In the genomic region with DNA sequence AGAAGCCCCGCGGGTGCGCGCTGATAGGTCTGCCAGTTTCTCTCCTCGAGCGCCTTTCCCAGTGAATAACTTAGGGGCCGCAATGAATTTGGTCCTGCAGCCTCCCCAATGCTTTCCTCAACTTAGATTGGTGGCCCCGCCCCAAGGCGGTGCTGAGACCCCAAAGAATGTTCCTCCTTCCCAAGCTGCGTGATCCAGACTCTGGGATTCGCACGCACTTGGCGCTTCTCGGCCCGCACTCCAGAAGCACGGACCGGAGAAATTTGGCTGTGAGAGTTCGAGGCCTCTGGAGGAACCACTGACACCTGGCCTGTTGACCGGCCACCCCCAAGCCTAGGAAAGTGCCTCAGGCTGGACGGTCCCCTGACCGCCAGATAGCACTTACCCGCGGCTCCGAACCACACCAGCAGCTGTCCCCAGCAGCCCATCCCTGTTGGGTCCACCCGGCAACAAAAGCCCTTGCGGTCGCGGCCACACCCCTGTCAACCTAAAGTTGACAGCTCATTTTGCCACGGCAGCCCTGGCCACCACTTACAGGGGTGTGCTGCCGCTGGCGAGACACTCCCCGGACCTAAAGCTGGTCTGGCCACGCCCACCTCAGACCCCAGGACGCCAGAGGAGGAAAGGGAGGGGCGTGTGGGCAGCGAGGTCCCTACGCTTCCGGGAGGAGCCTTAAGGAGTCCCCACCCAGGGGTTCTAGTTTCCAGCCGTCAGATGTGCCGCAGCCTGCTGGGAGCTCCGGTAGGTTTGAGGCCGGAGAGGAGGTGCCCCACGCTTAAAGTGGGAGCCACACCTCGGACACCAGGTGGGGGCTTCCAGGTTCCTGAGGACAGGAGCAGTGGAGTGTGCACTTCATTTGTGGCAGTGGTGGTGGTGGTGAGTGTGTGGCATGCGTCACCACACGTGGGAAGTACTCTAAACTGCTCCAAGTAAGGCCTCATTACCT, we compare ENCODE assay signal across 8 cellular contexts. TPM values are rescaled to one million over a fixed set of nuclear protein-coding genes. Genes with fewer than 3 reads are reported as not detected.
DNase-seq lines count a peak whose midpoint lies in the region; ATAC-seq, FAIRE-seq and TF ChIP-seq lines count a peak whose summit lies in the region.

A gene (minus strand): TSS at position 546 of the 946 bp plus-strand sequence. CDS start 118 bp downstream, at position 428.

- 11% methylated on average over 10 of the region's 46 CpGs for WGBS in right lobe of liver (ENCODE audit: insufficient coverage, low coverage, low lambda C conversion rate, missing lambda C conversion rate)

- peaks cover 26 to 39% (median 35%) of the 10 kb centered on the region in 11 experiments for H3K27me3 ChIP-seq in BLaER1 treated with 17β-estradiol and CSF1 and Interleukin-3, amounts not matched to agents 10 nM and 100 nM
- peaks cover 35% of the 10 kb centered on the region for H3K27me3 ChIP-seq in astrocyte (ENCODE audit: insufficient read depth, low read length)
- peaks cover 0 to 10% of the 10 kb centered on the region in 2 donors for H3K27me3 ChIP-seq in right lobe of liver
- peaks cover 0 to 46% of the 10 kb centered on the region in 2 donors for H3K27me3 ChIP-seq in tibial artery
- H3K27me3 ChIP-seq in PC-3 (ENCODE audit: low read length), result no peaks in the 10 kb centered on the region

- H3K79me2 ChIP-seq in astrocyte (ENCODE audit: insufficient read depth, low read length) (no peaks in the 10 kb centered on the region), PC-3 (ENCODE audit: low read length) (no peaks in the 10 kb centered on the region)

- DNase-seq in LHCN-M2 (ENCODE audit: low read depth), result peak; percentile 31
- no peak for DNase-seq in astrocyte (ENCODE audit: low read depth)
- DNase-seq in right lobe of liver, result peak in 1 of 3 donors; percentile 56
- DNase-seq in tibial artery, result no peak
- DNase-seq in NCI-H2029 (lab: John Stamatoyannopoulos, UW), result no peak
- DNase-seq in hippocampal formation (lab: John Stamatoyannopoulos, UW), result no peak
- DNase-seq in PC-3, result no peak

- no peaks in the 10 kb centered on the region for H3K4me1 Mint-ChIP-seq in astrocyte (ENCODE audit: low read depth, unreplicated experiment)

- TF ChIP-seq CTCF in astrocyte (IDR thresholded peaks at IDR 0.05; ENCODE audit: insufficient read depth, low read depth, low read length) (no peak), right lobe of liver (IDR thresholded peaks at IDR 0.05) (no peak), tibial artery (IDR thresholded peaks at IDR 0.05) (no peak), PC-3 (conservative IDR thresholded peaks at IDR 0.05; ENCODE audit: low read depth, low read length) (no peak)

- H3K9me3 ChIP-seq in BLaER1 treated with 17β-estradiol and CSF1 and Interleukin-3, amounts not matched to agents 10 nM and 100 nM (replicated peaks in 1 of 11), result no peaks in the 10 kb centered on the region
- H3K9me3 ChIP-seq in astrocyte (ENCODE audit: insufficient read depth, low read depth, low read length) (no peaks in the 10 kb centered on the region), right lobe of liver (no peaks in the 10 kb centered on the region), tibial artery (no peaks in the 10 kb centered on the region), PC-3 (ENCODE audit: low read length) (no peaks in the 10 kb centered on the region)

- peaks cover 21 to 51% (median 34%) of the 10 kb centered on the region in 10 experiments for H3K4me1 ChIP-seq in BLaER1 treated with 17β-estradiol and CSF1 and Interleukin-3, amounts not matched to agents 10 nM and 100 nM
- H3K4me1 ChIP-seq in astrocyte (ENCODE audit: insufficient read depth, low read length) (peaks cover 14% of the 10 kb centered on the region), right lobe of liver (peaks cover 0 to 23% (median 0%) of the 10 kb centered on the region in 4 donors), tibial artery (peaks cover 0 to 31% (median 24%) of the 10 kb centered on the region in 4 donors), PC-3 (ENCODE audit: insufficient read depth, low read length) (peaks cover 4% of the 10 kb centered on the region; the same call in 1 of the 2 replicates)

- peak within 1 kb of the TSS; percentile 94 to 100 (median 99) for H3K4me2 ChIP-seq in BLaER1 treated with 17β-estradiol and CSF1 and Interleukin-3, amounts not matched to agents 10 nM and 100 nM
- H3K4me2 ChIP-seq in astrocyte (ENCODE audit: low read length), result peak within 1 kb of the TSS; percentile 73
- H3K4me2 ChIP-seq in PC-3 (ENCODE audit: low read length), result no peak within 1 kb of the TSS

- H3F3A ChIP-seq in PC-3 (ENCODE audit: low read length, unreplicated experiment), result no peaks in the 10 kb centered on the region

- POLR2A ChIA-PET in PC-3 (lab: Charles Lee; ENCODE audit: unreplicated experiment), result no interaction called here

- H3K4me3 ChIP-seq in BLaER1 treated with 17β-estradiol and CSF1 and Interleukin-3, amounts not matched to agents 10 nM and 100 nM, result peak within 1 kb of the TSS; percentile 47 to 71 (median 58)
- peak within 1 kb of the TSS; percentile 36 for H3K4me3 ChIP-seq in astrocyte (ENCODE audit: insufficient read depth, low read depth, low read length)
- peak within 1 kb of the TSS; percentile 20 to 38 (median 33) for H3K4me3 ChIP-seq in right lobe of liver
- H3K4me3 ChIP-seq in tibial artery, result peak within 1 kb of the TSS; percentile 23 to 44
- no peak within 1 kb of the TSS for H3K4me3 ChIP-seq in PC-3 (ENCODE audit: low read length)

- peaks cover 50% of the 10 kb centered on the region for H3K27me3 Mint-ChIP-seq in astrocyte (ENCODE audit: low read depth, unreplicated experiment)

- H3K9ac ChIP-seq in BLaER1 treated with 17β-estradiol and CSF1 and Interleukin-3, amounts not matched to agents 10 nM and 100 nM, result peak within 1 kb of the TSS in 10 of 11 experiments; percentile 43 to 67 (median 56); a peak in 19 of 22 replicates
- H3K9ac ChIP-seq in astrocyte (ENCODE audit: low read length), result no peak within 1 kb of the TSS
- H3K9ac ChIP-seq in PC-3 (ENCODE audit: low read length), result no peak within 1 kb of the TSS

- H2AFZ ChIP-seq in astrocyte (ENCODE audit: low read depth, low read length) (peak within 1 kb of the TSS; percentile 45), PC-3 (ENCODE audit: low read length) (no peak within 1 kb of the TSS)

- H3K9me3 Mint-ChIP-seq in astrocyte (ENCODE audit: unreplicated experiment), result peaks cover 2% of the 10 kb centered on the region

- CTCF ChIA-PET in PC-3 (lab: Charles Lee), result no interaction called here

- intact Hi-C loops in right lobe of liver (cut with DNase I), result no loop called here
- intact Hi-C loops in tibial artery (cut with DNase I; ENCODE audit: low total_unique reads), result no loop called here
- intact Hi-C loops in PC-3 (cut with micrococcal nuclease), result no loop called here

- no peak within 1 kb of the TSS for H3K4me3 Mint-ChIP-seq in astrocyte (ENCODE audit: unreplicated experiment)

- no peak for FAIRE-seq in astrocyte (lab: Jason Lieb, UNC)

- H3K27ac Mint-ChIP-seq in astrocyte (ENCODE audit: unreplicated experiment), result peak within 1 kb of the TSS; percentile 81

- peaks cover 0 to 24% (median 12%) of the 10 kb centered on the region in 11 experiments; a peak in 13 of 22 replicates for H3K36me3 ChIP-seq in BLaER1 treated with 17β-estradiol and CSF1 and Interleukin-3, amounts not matched to agents 10 nM and 100 nM
- H3K36me3 ChIP-seq in astrocyte (ENCODE audit: insufficient read depth, low read length), result no peaks in the 10 kb centered on the region
- no peaks in the 10 kb centered on the region for H3K36me3 ChIP-seq in right lobe of liver
- H3K36me3 ChIP-seq in tibial artery, result peaks cover 0 to 20% (median 0%) of the 10 kb centered on the region in 3 donors
- no peaks in the 10 kb centered on the region for H3K36me3 ChIP-seq in PC-3 (ENCODE audit: low read depth, low read length)

- peaks cover 0 to 34% (median 10%) of the 10 kb centered on the region in 11 experiments; a peak in 13 of 22 replicates for H4K20me1 ChIP-seq in BLaER1 treated with 17β-estradiol and CSF1 and Interleukin-3, amounts not matched to agents 10 nM and 100 nM
- no peaks in the 10 kb centered on the region for H4K20me1 ChIP-seq in astrocyte (ENCODE audit: insufficient read depth, low read length)
- H4K20me1 ChIP-seq in PC-3 (ENCODE audit: low read length), result no peaks in the 10 kb centered on the region

- H3K9me2 ChIP-seq in PC-3 (replicated peaks; ENCODE audit: low read length), result no peaks in the 10 kb centered on the region

- H3K27ac ChIP-seq in BLaER1 treated with 17β-estradiol and CSF1 and Interleukin-3, amounts not matched to agents 10 nM and 100 nM, result peak within 1 kb of the TSS in 6 of 11 experiments; percentile 18 to 65 (median 55); a peak in 11 of 22 replicates
- H3K27ac ChIP-seq in astrocyte (ENCODE audit: low read depth, low read length) (no peak within 1 kb of the TSS), right lobe of liver (no peak within 1 kb of the TSS), tibial artery (no peak within 1 kb of the TSS), PC-3 (ENCODE audit: low read length) (no peak within 1 kb of the TSS)

- no TSS peak for BruUV-seq in PC-3 (replicated peaks; lab: Mats Ljungman, UMichigan)

- TF ChIP-seq POLR2A in right lobe of liver (IDR thresholded peaks at IDR 0.05), result no peak

- ATAC-seq in right lobe of liver (peak; percentile 52 to 69 (median 62)), PC-3 (no peak)

- H3K36me3 Mint-ChIP-seq in astrocyte (ENCODE audit: low read depth, unreplicated experiment), result peaks cover 14% of the 10 kb centered on the region

RNA-seq across cellular contexts. Expression of the gene that starts here (rescaled TPM):
- 2.5 and 2.8 TPM in 2 replicates for total RNA-seq in LHCN-M2 (2014; rRNA removed)
- polyA plus RNA-seq in LHCN-M2 (2012), result 1.6 TPM
- total RNA-seq in astrocyte, result 0.14 TPM in 1 of 2 replicates, not detected in the other
- total RNA-seq in right lobe of liver, result 1 to 10 TPM in 4 of 6 experiments, under 1 TPM in 2; 0.56 to 3.3 (median 1.8) TPM
- 0.07 and 0.29 TPM in 2 replicates for total RNA-seq in PC-3 (2014; rRNA removed)

Comparison
In these comparisons a context has a peak if more than half of its experiments do, and no peak if none do; other contexts are left out.
1. H3K27ac ChIP-seq: peak in BLaER1 treated with 17β-estradiol and CSF1 and Interleukin-3, amounts not matched to agents 10 nM and 100 nM (6 of 11); none in astrocyte (single experiment), right lobe of liver (0 of 3), tibial artery (0 of 2) and PC-3 (single experiment).
2. H3K9ac ChIP-seq: peak in BLaER1 treated with 17β-estradiol and CSF1 and Interleukin-3, amounts not matched to agents 10 nM and 100 nM (10 of 11); none in astrocyte (single experiment) and PC-3 (single experiment).